ENCODE assay signal across 14 cellular contexts in the genomic region with DNA sequence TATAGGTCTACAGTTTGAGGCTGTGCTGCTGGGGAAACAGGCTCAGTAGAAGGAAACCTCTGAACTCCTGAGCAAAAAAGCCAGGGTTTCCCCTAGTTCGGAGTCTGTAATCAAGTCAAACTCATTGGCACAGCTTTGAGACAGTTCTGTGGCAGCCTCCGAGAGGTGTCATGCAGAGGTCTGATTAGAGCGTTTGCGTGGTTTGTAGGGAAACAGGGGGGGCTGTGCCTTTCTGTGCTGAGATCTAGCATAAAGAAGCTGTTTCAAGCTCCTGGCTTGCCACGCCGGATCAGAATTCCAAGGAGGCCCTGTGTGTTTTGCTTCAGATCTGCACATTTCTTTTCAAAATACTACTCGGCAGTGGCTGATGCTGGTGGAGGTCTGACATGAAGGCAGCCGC. TPM values are rescaled to one million over a fixed set of nuclear protein-coding genes. Genes with fewer than 3 reads are reported as not detected.
DNase-seq lines count a peak whose midpoint lies in the region; ATAC-seq and TF ChIP-seq lines count a peak whose summit lies in the region.
"Had no signal": no experiment of that assay in that cellular context is flagged by ENCODE, and none has a peak within 500 bp of the region (broad histone marks: within the 10 kb centered on the region; RNA-seq: fewer than 3 reads in every experiment).

No MANE protein-coding gene starts in this region.

- peak overlapping the region; percentile 88 for H3K4me2 ChIP-seq in neural progenitor cell

- POLR2A ChIA-PET in activated CD4-positive, alpha-beta T cell treated with anti-CD3 and anti-CD28 coated beads for 36 hours (lab: Charles Lee): interaction anchor here (0.6 to 0.9 kb wide), 2 partner anchors 61 to 104 kb away, joined by 3 to 4 read pairs; partner anchors contain the start of gene POP5

- H3K4me3 Mint-ChIP-seq in activated CD4-positive, alpha-beta T cell treated with anti-CD3 and anti-CD28 coated beads for 36 hours: peak overlapping the region; percentile 63
- H3K4me3 Mint-ChIP-seq in chondrocyte (ENCODE audit: unreplicated experiment) (peak overlapping the region; percentile 28), neural progenitor cell (peak overlapping the region; percentile 88)

- H3K9ac ChIP-seq in HUES48 (ENCODE audit: low read depth, low read length) (no peak overlapping the region), neural progenitor cell (no peak overlapping the region)

- no peaks in the 10 kb centered on the region for H3K9me3 Mint-ChIP-seq in activated CD4-positive, alpha-beta T cell treated with anti-CD3 and anti-CD28 coated beads for 36 hours (ENCODE audit: low read depth)
- H3K9me3 Mint-ChIP-seq in chondrocyte (ENCODE audit: low read depth) (no peaks in the 10 kb centered on the region), neural progenitor cell (peaks cover 2% of the 10 kb centered on the region)
- H3K9me3 Mint-ChIP-seq: activated CD4-positive, alpha-beta memory T cell treated with anti-CD3 and anti-CD28 coated beads, Interleukin-2, amount 10 ng/mL, durations not matched to agents 7 days and 5 days; stimulated activated memory B cell treated with anti-CD40 and anti-IgM and Interleukin-4, amounts not matched to agents 10 μg/mL and 1 μg/mL and 100 μg/mL, for 72 hours had no signal

- H3K27me3 ChIP-seq in HUES48 (ENCODE audit: control insufficient read depth, insufficient read depth, low read length) (peaks cover 16% of the 10 kb centered on the region), neural progenitor cell (peaks cover 82% of the 10 kb centered on the region)
- H3K27me3 ChIP-seq: thyroid gland had no signal

- CTCF ChIA-PET in activated CD4-positive, alpha-beta T cell treated with anti-CD3 and anti-CD28 coated beads for 36 hours (lab: Charles Lee): interaction anchor here (0.7 kb wide), 2 partner anchors 10 to 40 kb away, joined by 3 read pairs; no protein-coding TSS in a partner anchor

- peaks cover 25% of the 10 kb centered on the region for H4K20me1 ChIP-seq in neural progenitor cell (ENCODE audit: low read depth)

- H3K27ac ChIP-seq in HUES48 (ENCODE audit: low read depth, low read length) (no peak overlapping the region), neural progenitor cell (no peak overlapping the region)
- H3K27ac ChIP-seq: Peyer's patch, thyroid gland had no signal

- H3K4me3 ChIP-seq in HUES48 (ENCODE audit: low read depth, low read length) (peak overlapping the region; percentile 68; the same call in 1 of the 2 replicates), neural progenitor cell (no peak overlapping the region)

- no peaks in the 10 kb centered on the region for H3K36me3 ChIP-seq in HUES48 (ENCODE audit: control insufficient read depth, insufficient read depth, low read length)
- H3K36me3 ChIP-seq in neural progenitor cell: no peaks in the 10 kb centered on the region
- H3K36me3 ChIP-seq: Peyer's patch, thyroid gland had no signal

- no peaks in the 10 kb centered on the region for H3K79me2 ChIP-seq in neural progenitor cell (ENCODE audit: low read depth)

- H3K36me3 Mint-ChIP-seq in activated CD4-positive, alpha-beta T cell treated with anti-CD3 and anti-CD28 coated beads for 36 hours (ENCODE audit: low read depth): no peaks in the 10 kb centered on the region
- H3K36me3 Mint-ChIP-seq in chondrocyte (ENCODE audit: low read depth) (peaks cover 1% of the 10 kb centered on the region), neural progenitor cell (no peaks in the 10 kb centered on the region)
- H3K36me3 Mint-ChIP-seq: stimulated activated memory B cell treated with anti-CD40 and anti-IgM and Interleukin-4, amounts not matched to agents 10 μg/mL and 1 μg/mL and 100 μg/mL, for 72 hours had no signal

- TF ChIP-seq CTCF in chondrocyte (IDR thresholded peaks at IDR 0.05) (no peak), neural progenitor cell (IDR thresholded peaks at IDR 0.05) (no peak)

- H3K4me1 Mint-ChIP-seq in activated CD4-positive, alpha-beta T cell treated with anti-CD3 and anti-CD28 coated beads for 36 hours: peaks cover 10% of the 10 kb centered on the region
- H3K4me1 Mint-ChIP-seq in chondrocyte (ENCODE audit: low read depth) (peaks cover 14% of the 10 kb centered on the region), neural progenitor cell (peaks cover 24% of the 10 kb centered on the region)

- no peak overlapping the region for H2AFZ ChIP-seq in neural progenitor cell (replicated peaks)

- DNase-seq in activated CD4-positive, alpha-beta T cell treated with anti-CD3 and anti-CD28 coated beads for 36 hours: no peak
- DNase-seq in activated CD4-positive, alpha-beta T cell treated with anti-CD3 and anti-CD28 coated beads for 1 hour: no peak
- DNase-seq in chondrocyte (ENCODE audit: low spot score): no peak
- DNase-seq in neural progenitor cell (ENCODE audit: low spot score): no peak
- no peak for DNase-seq in SHP77 treated with DMSO at 0.1 percent for 48 hours (lab: John Stamatoyannopoulos, UW)
- no peak for DNase-seq in NCI-H2171 treated with DMSO at 0.1 percent for 48 hours (lab: John Stamatoyannopoulos, UW)
- DNase-seq in medulla oblongata (ENCODE audit: extremely low spot score): no peak
- DNase-seq: NCI-H2227 treated with DMSO at 0.1 percent for 48 hours had no signal

- H3F3A ChIP-seq in neural progenitor cell (ENCODE audit: low read depth): peaks cover 27% of the 10 kb centered on the region

- no peak for ATAC-seq in activated CD4-positive, alpha-beta T cell treated with anti-CD3 and anti-CD28 coated beads for 36 hours

- H3K4me1 ChIP-seq in HUES48 (ENCODE audit: control insufficient read depth, insufficient read depth, low read length) (peaks cover 12% of the 10 kb centered on the region), neural progenitor cell (peaks cover 13% of the 10 kb centered on the region)

- H3K27me3 Mint-ChIP-seq in activated CD4-positive, alpha-beta T cell treated with anti-CD3 and anti-CD28 coated beads for 36 hours: peaks cover 49% of the 10 kb centered on the region
- H3K27me3 Mint-ChIP-seq in chondrocyte (ENCODE audit: low read depth): peaks cover 61% of the 10 kb centered on the region
- peaks cover 60% of the 10 kb centered on the region for H3K27me3 Mint-ChIP-seq in neural progenitor cell (ENCODE audit: insufficient read depth, low read depth)

- intact Hi-C loops in activated CD4-positive, alpha-beta T cell treated with anti-CD3 and anti-CD28 coated beads for 36 hours (cut with DNase I, micrococcal nuclease): loop anchor here (5.0 to 10.0 kb wide), 2 partner anchors 285 to 473 kb away; no protein-coding TSS in a partner anchor

- no peak overlapping the region for H3K27ac Mint-ChIP-seq in activated CD4-positive, alpha-beta T cell treated with anti-CD3 and anti-CD28 coated beads for 36 hours
- H3K27ac Mint-ChIP-seq in chondrocyte (ENCODE audit: unreplicated experiment) (no peak overlapping the region), neural progenitor cell (no peak overlapping the region)
- H3K27ac Mint-ChIP-seq: activated CD4-positive, alpha-beta memory T cell treated with anti-CD3 and anti-CD28 coated beads, Interleukin-2, amount 10 ng/mL, durations not matched to agents 7 days and 5 days; stimulated activated memory B cell treated with anti-CD40 and anti-IgM and Interleukin-4, amounts not matched to agents 10 μg/mL and 1 μg/mL and 100 μg/mL, for 72 hours had no signal

- H3K9me3 ChIP-seq in HUES48 (ENCODE audit: control insufficient read depth, insufficient read depth, low read length): no peaks in the 10 kb centered on the region
- H3K9me3 ChIP-seq in neural progenitor cell (ENCODE audit: low read depth): no peaks in the 10 kb centered on the region
- H3K9me3 ChIP-seq: Peyer's patch, thyroid gland had no signal

RNA-seq across cellular contexts. Expression of gene CABP1, which starts 1.7 kb away (rescaled TPM):
- under 1 TPM; 0.73 to 0.90 TPM for total RNA-seq in activated CD4-positive, alpha-beta T cell treated with anti-CD3 and anti-CD28 coated beads for 36 hours
- total RNA-seq in chondrocyte: not detected in 3 replicates
- total RNA-seq in neural progenitor cell (ENCODE audit: low replicate concordance): 0.47 and 1.6 TPM in 2 replicates
- total RNA-seq: lung microvascular endothelial cell had no signal

RNA-seq across cellular contexts. Expression of gene MLEC, which starts 44.9 kb away (rescaled TPM):
- 10 to 100 TPM; 70.6 to 89.5 TPM for total RNA-seq in activated CD4-positive, alpha-beta T cell treated with anti-CD3 and anti-CD28 coated beads for 36 hours
- total RNA-seq in chondrocyte (143 to 204 TPM (median 144 TPM) in 3 replicates), neural progenitor cell (ENCODE audit: low replicate concordance) (94.7 and 100 TPM in 2 replicates)

Comparison
In these comparisons a context has a peak if more than half of its experiments do, and no peak if none do; other contexts are left out.
1. H3K4me3 Mint-ChIP-seq: peak in every context shown above with its lines; median percentile 88 in neural progenitor cell; 63 in activated CD4-positive, alpha-beta T cell treated with anti-CD3 and anti-CD28 coated beads for 36 hours; 28 in chondrocyte.